1 cellular context compared by ENCODE assay signal in genomic region chr9:133824106-133824801, GRCh38.
TF ChIP-seq lines count a peak whose summit lies in the region.

No MANE protein-coding gene starts in this region.

TF ChIP-seq in neural cell, 6 proteins besides CTCF, POLR2A, EP300 and RAD21:
- TF ChIP-seq SMC3 (conservative IDR thresholded peaks at IDR 0.05; ENCODE audit: poor library complexity), result no peak
- no peak for TF ChIP-seq EZH2 (IDR thresholded peaks at IDR 0.05; ENCODE audit: borderline replicate concordance, insufficient read depth, low read length, poor library complexity, severe bottlenecking)
- TF ChIP-seq TAF1 (IDR thresholded peaks at IDR 0.05; ENCODE audit: low read depth), result no peak
- TF ChIP-seq MXI1 (conservative IDR thresholded peaks at IDR 0.05; ENCODE audit: poor library complexity, severe bottlenecking), result no peak
- TF ChIP-seq POLR2AphosphoS5 (IDR thresholded peaks at IDR 0.05), result no peak
- TF ChIP-seq REST (IDR thresholded peaks at IDR 0.05; ENCODE audit: borderline replicate concordance), result no peak
TF ChIP-seq in neural cell: peak in this region for 0.
